In the genomic region with DNA sequence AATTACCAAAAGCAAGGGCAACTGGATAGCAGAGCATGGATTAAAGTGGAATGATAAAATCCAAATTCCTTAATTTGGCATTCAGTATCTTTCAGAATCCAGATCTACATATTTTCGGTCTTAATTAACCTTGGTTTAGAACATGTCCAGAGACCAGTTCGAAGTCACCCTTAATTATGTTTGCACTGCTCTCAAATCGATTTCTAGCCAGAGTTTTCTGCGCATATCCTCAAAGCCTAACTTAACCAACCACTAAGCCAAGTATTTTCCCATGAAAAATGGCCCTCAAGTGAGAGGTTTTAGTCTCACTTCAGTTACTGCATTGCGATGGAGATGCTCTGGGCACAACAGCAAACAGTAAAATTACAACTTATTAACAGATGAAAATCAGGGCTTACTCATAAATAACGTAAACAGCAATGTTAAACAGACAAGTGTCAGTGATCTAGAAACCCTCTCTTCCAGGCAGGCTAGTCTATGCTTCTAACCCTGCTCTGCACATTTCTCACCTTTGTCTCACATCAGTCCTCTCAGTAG, we compare ENCODE assay signal across 13 cellular contexts. TPM values are rescaled to one million over a fixed set of nuclear protein-coding genes. Genes with fewer than 3 reads are reported as not detected.
DNase-seq lines count a peak whose midpoint lies in the region; ATAC-seq, FAIRE-seq and TF ChIP-seq lines count a peak whose summit lies in the region.
"Had no signal": no experiment of that assay in that cellular context is flagged by ENCODE, and none has a peak within 500 bp of the region (broad histone marks: within the 10 kb centered on the region; RNA-seq: fewer than 3 reads in every experiment).

No MANE protein-coding gene starts in this region.

- no peaks in the 10 kb centered on the region for H3K9me2 ChIP-seq in DOHH2 (replicated peaks; ENCODE audit: control insufficient read depth, low read length)

- H4K20me1 ChIP-seq in DOHH2 (ENCODE audit: control insufficient read depth, insufficient read depth, low read depth, low read length) (peaks cover 8% of the 10 kb centered on the region; the same call in 1 of the 2 replicates), fibroblast of lung (ENCODE audit: control insufficient read depth, extremely low read depth, insufficient read depth, low read length) (peaks cover 35% of the 10 kb centered on the region)

- no peaks in the 10 kb centered on the region; the same call in 1 of the 2 replicates for H3F3A ChIP-seq in DOHH2 (ENCODE audit: control insufficient read depth, insufficient read depth)

- H3K4me1 ChIP-seq in DOHH2 (ENCODE audit: control insufficient read depth, low read length) (peaks cover 20% of the 10 kb centered on the region), fibroblast of lung (ENCODE audit: control insufficient read depth, extremely low read depth, insufficient read depth, low read length) (peaks cover 2% of the 10 kb centered on the region)

- no peak for TF ChIP-seq CTCF in DOHH2 (IDR thresholded peaks at IDR 0.05; ENCODE audit: low read depth, low read length, poor library complexity, severe bottlenecking)
- no peak for TF ChIP-seq CTCF in fibroblast of lung (conservative IDR thresholded peaks at IDR 0.05 in 1 of 2, IDR thresholded peaks at IDR 0.05 in 1 of 2; ENCODE audit: low read depth in 1 of 2, low read length in 2 of 2)

- no peak overlapping the region for H3K9ac ChIP-seq in fibroblast of lung (ENCODE audit: insufficient read depth, low read length)

- H2AFZ ChIP-seq in fibroblast of lung (ENCODE audit: low read length) = no peak overlapping the region

- ATAC-seq in GM18511 (IDR thresholded peaks at IDR 0.05; ENCODE audit: unreplicated experiment) (no peak), HG03025 (IDR thresholded peaks at IDR 0.05; ENCODE audit: low FRiP score, unreplicated experiment) (no peak)

- H3K9me3 ChIP-seq in DOHH2 (ENCODE audit: control insufficient read depth, insufficient read depth, low read length) (no peaks in the 10 kb centered on the region), fibroblast of lung (ENCODE audit: control insufficient read depth, insufficient read depth, low read depth, low read length) (no peaks in the 10 kb centered on the region)

- peaks cover 11% of the 10 kb centered on the region; the same call in 1 of the 2 replicates for H3K36me3 ChIP-seq in DOHH2 (ENCODE audit: control insufficient read depth, low read length)
- no peaks in the 10 kb centered on the region for H3K36me3 ChIP-seq in fibroblast of lung (ENCODE audit: control insufficient read depth, insufficient read depth, low read length)

- H3K27ac ChIP-seq in DOHH2 (ENCODE audit: low read depth, low read length) (no peak overlapping the region), fibroblast of lung (ENCODE audit: insufficient read depth, low read length) (peak overlapping the region; percentile 6)

- no peak overlapping the region for H3K4me3 ChIP-seq in DOHH2 (ENCODE audit: low read length)
- H3K4me3 ChIP-seq in fibroblast of lung (replicated peaks in 1 of 4; ENCODE audit: control extremely low read depth in 1 of 4, insufficient read depth in 1 of 4, low read depth in 3 of 4, low read length in 4 of 4) = peak overlapping the region; percentile 69 to 100 (median 89)

- FAIRE-seq in RCC 7860 (lab: Jason Lieb, UNC) = no peak

- DNase-seq in RCC 7860 (ENCODE audit: low spot score) (peak; percentile 22), fibroblast of lung (ENCODE audit: low read depth in 2 of 2) (no peak), pons (ENCODE audit: low spot score) (peak; percentile 49), NCI-H226 (no peak)
- no peak for DNase-seq in activated T-cell treated with anti-CD3 and anti-CD28 coated beads, Interleukin-2, amount 50 U/mL, for 48 hours
- DNase-seq: activated CD4-positive, alpha-beta memory T cell treated with anti-CD3 and anti-CD28 coated beads for 36 hours; GDM1; MV-4-11; Right ventricle myocardium superior; stimulated activated naive CD4-positive, alpha-beta T cell had no signal

- H3K27me3 ChIP-seq in DOHH2 (ENCODE audit: control insufficient read depth, low read length) = no peaks in the 10 kb centered on the region
- no peaks in the 10 kb centered on the region for H3K27me3 ChIP-seq in fibroblast of lung (ENCODE audit: control insufficient read depth, insufficient read depth, low read length)

- H3K79me2 ChIP-seq in DOHH2 (ENCODE audit: control insufficient read depth, low read length) = peaks cover 86% of the 10 kb centered on the region
- H3K79me2 ChIP-seq in fibroblast of lung (ENCODE audit: control insufficient read depth, insufficient read depth, low read length) = peaks cover 93% of the 10 kb centered on the region

- H3K4me2 ChIP-seq in DOHH2 (ENCODE audit: low read length) (peak overlapping the region; percentile 2; the same call in 1 of the 2 replicates), fibroblast of lung (ENCODE audit: extremely low read depth, insufficient read depth, low read length) (peak overlapping the region; percentile 89)

RNA-seq across cellular contexts. Expression of gene RTN4, which starts 4.5 kb away (rescaled TPM):
- total RNA-seq in fibroblast of lung = 238 and 560 TPM in 2 replicates
- polyA plus RNA-seq in fibroblast of lung = 1,270 and 1,326 TPM in 2 replicates
- polyA plus RNA-seq in fibroblast of lung (2012) = 760 and 795 TPM in 2 replicates
- 787 and 926 TPM in 2 replicates for polyA minus RNA-seq in fibroblast of lung (ENCODE audit: low replicate concordance)

Comparison
In these comparisons a context has a peak if more than half of its experiments do, and no peak if none do; other contexts are left out.
1. DNase-seq: peak in RCC 7860 (single experiment) and pons (single experiment); none in fibroblast of lung (0 of 2), activated T-cell treated with anti-CD3 and anti-CD28 coated beads, Interleukin-2, amount 50 U/mL, for 48 hours (0 of 2) and NCI-H226 (single experiment).